ENCODE assay signal across 10 cellular contexts in the genomic region with DNA sequence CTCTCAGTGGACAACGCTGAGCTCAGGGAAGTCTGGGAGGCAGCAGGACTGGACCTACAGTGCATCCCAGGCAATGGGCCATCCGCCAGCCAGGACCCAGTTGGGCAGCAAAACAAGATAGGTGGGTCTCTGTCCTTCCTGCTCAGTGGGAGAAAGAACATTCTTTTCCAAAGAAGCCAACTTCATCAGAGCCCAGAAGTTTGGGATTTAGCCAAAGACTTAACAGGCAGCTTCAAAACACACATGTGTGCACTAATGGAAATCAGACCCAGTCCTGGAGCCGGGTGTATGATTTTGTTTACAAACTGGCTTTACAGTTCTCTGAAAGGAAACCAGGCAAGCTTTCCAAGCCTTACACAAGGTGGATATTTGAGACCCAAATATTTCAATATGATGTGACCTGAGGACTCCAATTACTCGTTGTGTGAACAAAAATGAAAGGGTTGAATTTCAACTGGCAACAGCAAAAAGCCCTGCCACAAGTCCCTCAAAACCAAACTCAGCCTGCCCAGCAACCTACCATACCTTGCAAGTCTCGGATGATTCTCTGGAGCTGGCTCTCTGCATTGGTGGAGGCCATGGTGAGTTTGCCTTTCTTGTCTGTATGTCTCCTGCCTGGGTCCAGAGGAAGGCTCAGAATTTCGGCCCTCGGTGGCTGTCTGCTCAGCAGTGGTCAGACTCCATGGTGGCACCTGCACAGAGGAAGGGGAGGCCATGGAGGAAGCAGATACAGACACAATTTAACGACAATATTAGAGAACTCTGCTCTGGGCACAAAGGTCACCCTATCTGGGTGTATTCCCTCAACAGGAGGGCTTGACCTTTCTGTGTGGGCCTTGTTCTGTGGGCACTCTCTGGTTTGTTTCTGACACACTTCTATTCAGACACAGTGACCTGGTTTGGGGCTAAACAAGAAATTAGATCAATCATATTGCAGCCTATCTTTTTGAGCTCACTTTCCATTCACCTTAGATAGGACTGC. TPM values are rescaled to one million over a fixed set of nuclear protein-coding genes. Genes with fewer than 3 reads are reported as not detected.
DNase-seq lines count a peak whose midpoint lies in the region; ATAC-seq, FAIRE-seq and TF ChIP-seq lines count a peak whose summit lies in the region.
"Had no signal": no experiment of that assay in that cellular context is flagged by ENCODE, and none has a peak within 500 bp of the region (broad histone marks: within the 10 kb centered on the region; RNA-seq: fewer than 3 reads in every experiment).

No MANE protein-coding gene starts in this region.

- intact Hi-C loops in body of pancreas (cut with DNase I), result no loop called here
- intact Hi-C loops in stomach (cut with DNase I; ENCODE audit: low total_unique reads), result no loop called here

- H3K4me3 ChIP-seq in LNCaP clone FGC (ENCODE audit: low read depth, low read length) (no peak overlapping the region), body of pancreas (no peak overlapping the region), stomach (no peak overlapping the region)
- H3K4me3 ChIP-seq: GM23248 had no signal

- 59 to 65% methylated on average over 8 of the region's 8 CpGs for WGBS in body of pancreas, 2 donors
- 48 to 64% (median 57%) methylated on average over 8 of the region's 8 CpGs for WGBS in stomach, 5 donors

- no peaks in the 10 kb centered on the region for H3K9me3 ChIP-seq in body of pancreas
- H3K9me3 ChIP-seq in stomach, result no peaks in the 10 kb centered on the region

- H3K27me3 ChIP-seq in body of pancreas (no peaks in the 10 kb centered on the region), stomach (no peaks in the 10 kb centered on the region)

- peak overlapping the region; percentile 88 to 94 (median 92) for H3K27ac ChIP-seq in body of pancreas
- H3K27ac ChIP-seq in stomach, result peak overlapping the region; percentile 61 to 97 (median 91)

- TF ChIP-seq POLR2A in body of pancreas (IDR thresholded peaks at IDR 0.05) (no peak), stomach (IDR thresholded peaks at IDR 0.05) (no peak), GM12891 (IDR thresholded peaks at IDR 0.05; ENCODE audit: low read depth, low read length) (no peak)

- peaks cover 0 to 9% of the 10 kb centered on the region in 2 donors for H3K36me3 ChIP-seq in body of pancreas (replicated peaks in 1 of 2; ENCODE audit: insufficient read depth in 1 of 2, low read depth in 2 of 2)
- H3K36me3 ChIP-seq in stomach, result peaks cover 37 to 52% (median 50%) of the 10 kb centered on the region in 4 donors

- no peak for TF ChIP-seq EP300 in stomach (IDR thresholded peaks at IDR 0.05)

- H3K4me1 ChIP-seq in body of pancreas (peaks cover 67% of the 10 kb centered on the region), stomach (peaks cover 80 to 100% (median 84%) of the 10 kb centered on the region in 4 donors)

- DNase-seq in LNCaP clone FGC (ENCODE audit: low read depth), result peak; percentile 97
- DNase-seq in body of pancreas, result no peak
- DNase-seq in iris pigment epithelial cell (ENCODE audit: low read depth), result peak; percentile 75
- DNase-seq in stomach, result no peak
- DNase-seq in GM19238 (ENCODE audit: insufficient read length, low spot score), result no peak
- no peak for DNase-seq in GM12891 (ENCODE audit: insufficient read length, low spot score)
- DNase-seq in stimulated activated naive CD4-positive, alpha-beta T cell treated with Interleukin-2 at 50 U/mL for 16 hours (lab: John Stamatoyannopoulos, UW), result no peak
- DNase-seq: central memory CD4-positive, alpha-beta T cell; NCI-H524 treated with DMSO at 0.1 percent for 48 hours had no signal

- TF ChIP-seq CTCF in LNCaP clone FGC (IDR thresholded peaks at IDR 0.05; ENCODE audit: control insufficient read depth, extremely low read depth, insufficient read depth) (no peak), body of pancreas (IDR thresholded peaks at IDR 0.05) (no peak), stomach (IDR thresholded peaks at IDR 0.05) (no peak)

- FAIRE-seq in GM12891 (lab: Jason Lieb, UNC), result no peak

- ATAC-seq in body of pancreas, result no peak

TF ChIP-seq in GM12891, 5 proteins besides CTCF, POLR2A, EP300 and RAD21:
- no peak for TF ChIP-seq SPI1 (IDR thresholded peaks at IDR 0.05; ENCODE audit: low read depth, low read length)
- TF ChIP-seq POLR2AphosphoS5 (IDR thresholded peaks at IDR 0.05; ENCODE audit: low read depth, low read length), result no peak
- TF ChIP-seq TAF1 (IDR thresholded peaks at IDR 0.05; ENCODE audit: low read depth, low read length), result no peak
- TF ChIP-seq PAX5 (IDR thresholded peaks at IDR 0.05; ENCODE audit: insufficient read depth, low read length, severe bottlenecking), result no peak
- no peak for TF ChIP-seq POU2F2 (IDR thresholded peaks at IDR 0.05; ENCODE audit: low read depth, low read length)
TF ChIP-seq in GM12891: peak in this region for 0.

RNA-seq across cellular contexts. Expression of gene FYCO1, which starts 11.0 kb away (rescaled TPM):
- total RNA-seq in body of pancreas, result 10 to 100 TPM; 20.0 to 25.4 TPM
- total RNA-seq in stomach, result 10 to 100 TPM; 18.0 to 97.4 (median 39.3) TPM
- polyA plus RNA-seq in stomach, result 10 to 100 TPM; 10.7 to 11.8 (median 11.3) TPM
- polyA plus RNA-seq in GM12891 (2012; ENCODE audit: low read depth, missing spikeins), result 4.2 TPM

RNA-seq across cellular contexts. Expression of gene CXCR6, which starts 41.4 kb away (rescaled TPM):
- total RNA-seq in body of pancreas, result 1 to 10 TPM in 1 of 2 donors, not detected in 1; 2.9 TPM
- total RNA-seq in stomach, result 10 to 100 TPM in 1 of 5 donors, 1 to 10 TPM in 1, not detected in 3; 1.1 to 14.8 TPM
- polyA plus RNA-seq in stomach, result 1 to 10 TPM in 1 of 3 donors, under 1 TPM in 2; 0.31 to 3.2 (median 0.70) TPM
- 0.26 TPM for polyA plus RNA-seq in GM12891 (2012; ENCODE audit: low read depth, missing spikeins)
- total RNA-seq: GM23248 had no signal
- polyA plus RNA-seq: GM23248 had no signal

RNA-seq across cellular contexts. Expression of gene XCR1, which starts 42.7 kb away (rescaled TPM):
- not detected for total RNA-seq in body of pancreas
- total RNA-seq in stomach, result under 1 TPM in 3 of 5 donors, not detected in 2; under 0.01 to 0.37 (median 0.14) TPM
- under 1 TPM in 1 of 3 donors, not detected in 2; 0.03 TPM for polyA plus RNA-seq in stomach
- 0.10 TPM for polyA plus RNA-seq in GM12891 (2012; ENCODE audit: low read depth, missing spikeins)
- total RNA-seq: GM23248 had no signal
- polyA plus RNA-seq: GM23248 had no signal

Comparison
In these comparisons a context has a peak if more than half of its experiments do, and no peak if none do; other contexts are left out.
1. DNase-seq: peak in LNCaP clone FGC (single experiment) and iris pigment epithelial cell (single experiment); none in body of pancreas (0 of 4), stomach (single experiment), GM19238 (single experiment), GM12891 (single experiment) and stimulated activated naive CD4-positive, alpha-beta T cell treated with Interleukin-2 at 50 U/mL for 16 hours (single experiment).